ENCODE assay signal across 30 cellular contexts in genomic region chr21:26659181-26659580, GRCh38.
DNase-seq lines count a peak whose midpoint lies in the region; ATAC-seq, FAIRE-seq and TF ChIP-seq lines count a peak whose summit lies in the region.
"Had no signal": no experiment of that assay in that cellular context is flagged by ENCODE, and none has a peak within 500 bp of the region (broad histone marks: within the 10 kb centered on the region; RNA-seq: fewer than 3 reads in every experiment).

No MANE protein-coding gene starts in this region.

- TF ChIP-seq CTCF in astrocyte (IDR thresholded peaks at IDR 0.05; ENCODE audit: insufficient read depth, low read depth, low read length): no peak
- no peak for TF ChIP-seq CTCF in fibroblast of the aortic adventitia (IDR thresholded peaks at IDR 0.05; ENCODE audit: insufficient read depth, low read length)
- TF ChIP-seq CTCF in smooth muscle cell (IDR thresholded peaks at IDR 0.05; ENCODE audit: borderline replicate concordance, insufficient read depth, poor library complexity, severe bottlenecking): no peak
- no peak for TF ChIP-seq CTCF in heart left ventricle (IDR thresholded peaks at IDR 0.05)

- no peaks in the 10 kb centered on the region for H3K4me1 ChIP-seq in astrocyte (ENCODE audit: insufficient read depth, low read length)
- H3K4me1 ChIP-seq in smooth muscle cell (ENCODE audit: low read depth): no peaks in the 10 kb centered on the region
- no peaks in the 10 kb centered on the region for H3K4me1 ChIP-seq in heart left ventricle
- H3K4me1 ChIP-seq: heart right ventricle, psoas muscle, upper lobe of left lung had no signal

- WGBS in smooth muscle cell (ENCODE audit: low lambda C conversion rate): 85% methylated on average over 1 of the region's 1 CpG
- WGBS in heart left ventricle, 4 donors: 53 to 78% (median 66%) methylated on average over 1 of the region's 1 CpG

- H3K4me1 Mint-ChIP-seq in astrocyte (ENCODE audit: low read depth, unreplicated experiment): peaks cover 6% of the 10 kb centered on the region
- H3K4me1 Mint-ChIP-seq: activated B cell treated with CpG ODN at 0.5 μM for 24 hours, memory B cell had no signal

- ATAC-seq in heart left ventricle: no peak
- ATAC-seq: CD8-positive, alpha-beta T cell; heart right ventricle; left cardiac atrium; psoas muscle had no signal

- H3K27ac ChIP-seq in astrocyte (ENCODE audit: low read depth, low read length): no peak overlapping the region
- no peak overlapping the region for H3K27ac ChIP-seq in smooth muscle cell (ENCODE audit: low read depth)
- no peak overlapping the region for H3K27ac ChIP-seq in heart left ventricle
- H3K27ac ChIP-seq: 22Rv1, heart right ventricle, KMS-11, psoas muscle, upper lobe of left lung had no signal

- peaks cover 10% of the 10 kb centered on the region for H3K9me3 Mint-ChIP-seq in astrocyte (ENCODE audit: unreplicated experiment)
- H3K9me3 Mint-ChIP-seq: CD8-positive, alpha-beta T cell had no signal

- intact Hi-C loops in heart left ventricle (cut with DNase I): no loop called here

- H3K9ac ChIP-seq in astrocyte (ENCODE audit: low read length): no peak overlapping the region
- H3K9ac ChIP-seq in smooth muscle cell (ENCODE audit: low read depth): no peak overlapping the region
- H3K9ac ChIP-seq: KMS-11 had no signal

- H3K4me3 Mint-ChIP-seq in astrocyte (ENCODE audit: unreplicated experiment): no peak overlapping the region
- H3K4me3 Mint-ChIP-seq: activated B cell treated with CpG ODN at 0.5 μM for 24 hours; CD8-positive, alpha-beta T cell; memory B cell had no signal

- no peak for FAIRE-seq in astrocyte (lab: Jason Lieb, UNC)
- FAIRE-seq: H1, HTR-8/SVneo had no signal

- no peaks in the 10 kb centered on the region for H3K27me3 Mint-ChIP-seq in astrocyte (ENCODE audit: low read depth, unreplicated experiment)
- H3K27me3 Mint-ChIP-seq: activated B cell treated with CpG ODN at 0.5 μM for 24 hours, memory B cell had no signal

- H3K27me3 ChIP-seq in astrocyte (ENCODE audit: insufficient read depth, low read length) (no peaks in the 10 kb centered on the region), smooth muscle cell (ENCODE audit: low read depth) (no peaks in the 10 kb centered on the region), heart left ventricle (no peaks in the 10 kb centered on the region)
- H3K27me3 ChIP-seq: heart right ventricle, upper lobe of left lung had no signal

- TF ChIP-seq POLR2A in heart left ventricle (IDR thresholded peaks at IDR 0.05): no peak

- H3K4me3 ChIP-seq in astrocyte (ENCODE audit: insufficient read depth, low read depth, low read length) (no peak overlapping the region), fibroblast of the aortic adventitia (ENCODE audit: low read depth, low read length) (no peak overlapping the region), smooth muscle cell (no peak overlapping the region), heart left ventricle (no peak overlapping the region)
- H3K4me3 ChIP-seq: heart right ventricle, psoas muscle, upper lobe of left lung had no signal

- H3K9me3 ChIP-seq in astrocyte (ENCODE audit: insufficient read depth, low read depth, low read length): peaks cover 3% of the 10 kb centered on the region
- no peaks in the 10 kb centered on the region for H3K9me3 ChIP-seq in smooth muscle cell (replicated peaks; ENCODE audit: low read depth)
- H3K9me3 ChIP-seq in heart left ventricle: peaks cover 0 to 20% (median 4%) of the 10 kb centered on the region in 12 donors
- H3K9me3 ChIP-seq: upper lobe of left lung had no signal

- H3K79me2 ChIP-seq in astrocyte (ENCODE audit: insufficient read depth, low read length) (no peaks in the 10 kb centered on the region), smooth muscle cell (ENCODE audit: low read depth) (no peaks in the 10 kb centered on the region)

- H3F3A ChIP-seq in smooth muscle cell (ENCODE audit: low read depth): no peaks in the 10 kb centered on the region

- no peaks in the 10 kb centered on the region for H4K20me1 ChIP-seq in astrocyte (ENCODE audit: insufficient read depth, low read length)
- H4K20me1 ChIP-seq in smooth muscle cell (ENCODE audit: low read depth): no peaks in the 10 kb centered on the region

- no peaks in the 10 kb centered on the region for H3K36me3 Mint-ChIP-seq in astrocyte (ENCODE audit: low read depth, unreplicated experiment)
- H3K36me3 Mint-ChIP-seq: CD8-positive, alpha-beta T cell; memory B cell had no signal

- H2AFZ ChIP-seq in astrocyte (ENCODE audit: low read depth, low read length) (no peak overlapping the region), smooth muscle cell (ENCODE audit: low read depth) (peak overlapping the region; percentile 38)

- DNase-seq in DMS 273 (lab: John Stamatoyannopoulos, UW; ENCODE audit: unreplicated experiment) (peak; percentile 50), DMS 273 treated with DMSO at 0.1 percent for 48 hours (lab: John Stamatoyannopoulos, UW) (no peak), astrocyte (ENCODE audit: low read depth) (no peak), fibroblast of the aortic adventitia (ENCODE audit: low read depth) (peak; percentile 42), smooth muscle cell (lab: John Stamatoyannopoulos, UW; ENCODE audit: unreplicated experiment) (no peak), NCI-H187 treated with DMSO at 0.1 percent for 48 hours (lab: John Stamatoyannopoulos, UW) (no peak), NCI-H2107 treated with DMSO at 0.1 percent for 48 hours (lab: John Stamatoyannopoulos, UW; ENCODE audit: unreplicated experiment) (no peak), heart left ventricle (no peak)
- DNase-seq: activated B cell treated with CpG ODN at 0.5 μM for 24 hours; activated CD4-positive, alpha-beta T cell treated with anti-CD3 and anti-CD28 coated beads, Interleukin-2, amount 50 U/mL, for 4 hours; activated CD8-positive, alpha-beta memory T cell treated with anti-CD3 and anti-CD28 coated beads, Interleukin-2, amount 50 U/mL, for 48 hours; CD8-positive, alpha-beta T cell; effector CD8-positive, alpha-beta T cell; heart right ventricle; left cardiac atrium; NCI-H1048; NCI-H1930; NCI-H446; nucleus accumbens; psoas muscle; Right ventricle myocardium superior; stimulated activated CD8-positive, alpha-beta memory T cell treated with anti-CD3 and anti-CD28 coated beads, Interleukin-4, amount 100 ng/mL, for 48 hours; SW 1271; T1000; upper lobe of left lung had no signal

- peak overlapping the region; percentile 73 for H3K27ac Mint-ChIP-seq in astrocyte (ENCODE audit: unreplicated experiment)
- H3K27ac Mint-ChIP-seq: activated B cell treated with CpG ODN at 0.5 μM for 24 hours; CD8-positive, alpha-beta T cell; memory B cell had no signal

- H3K36me3 ChIP-seq in astrocyte (ENCODE audit: insufficient read depth, low read length): no peaks in the 10 kb centered on the region
- no peaks in the 10 kb centered on the region for H3K36me3 ChIP-seq in smooth muscle cell (ENCODE audit: low read depth)
- no peaks in the 10 kb centered on the region for H3K36me3 ChIP-seq in heart left ventricle
- H3K36me3 ChIP-seq: heart right ventricle, upper lobe of left lung had no signal

- H3K4me2 ChIP-seq in astrocyte (ENCODE audit: low read length) (no peak overlapping the region), smooth muscle cell (no peak overlapping the region)
- H3K4me2 ChIP-seq: KMS-11 had no signal

Comparison
In these comparisons a context has a peak if more than half of its experiments do, and no peak if none do; other contexts are left out.
1. DNase-seq: peak in DMS 273 (single experiment) and fibroblast of the aortic adventitia (single experiment); none in DMS 273 treated with DMSO at 0.1 percent for 48 hours (single experiment), astrocyte (single experiment), smooth muscle cell (single experiment), NCI-H187 treated with DMSO at 0.1 percent for 48 hours (single experiment), NCI-H2107 treated with DMSO at 0.1 percent for 48 hours (single experiment) and heart left ventricle (0 of 5).